Comparison of ENCODE assay signal across 2 cellular contexts in the genomic region with DNA sequence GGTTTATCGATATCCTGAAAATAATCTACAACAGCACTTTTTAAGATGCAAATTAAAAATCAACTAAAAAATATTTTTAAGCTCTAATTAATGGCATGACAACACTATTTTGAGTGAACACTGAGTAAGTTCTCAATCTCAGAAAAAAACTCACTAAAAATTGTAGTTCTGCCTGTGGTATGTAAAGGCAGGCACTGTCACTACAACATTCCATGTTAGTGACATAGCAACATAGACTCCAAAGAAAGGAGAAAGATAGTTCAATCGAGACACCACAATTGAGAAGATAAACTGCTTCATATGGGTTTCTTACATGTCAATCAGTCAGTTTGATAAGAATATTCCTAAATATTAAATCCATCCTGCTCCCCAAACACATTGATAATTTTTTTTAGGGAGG.
TF ChIP-seq lines count a peak whose summit lies in the region.

No MANE protein-coding gene starts in this region.

TF ChIP-seq in GM23338, 12 proteins besides CTCF, POLR2A, EP300 and RAD21:
- TF ChIP-seq ZNF114 (CRISPR knock-in tag; IDR thresholded peaks at IDR 0.05) (no peak), POLR2AphosphoS5 (IDR thresholded peaks at IDR 0.05; ENCODE audit: low read depth) (no peak)
- TF ChIP-seq, protein P1, sequence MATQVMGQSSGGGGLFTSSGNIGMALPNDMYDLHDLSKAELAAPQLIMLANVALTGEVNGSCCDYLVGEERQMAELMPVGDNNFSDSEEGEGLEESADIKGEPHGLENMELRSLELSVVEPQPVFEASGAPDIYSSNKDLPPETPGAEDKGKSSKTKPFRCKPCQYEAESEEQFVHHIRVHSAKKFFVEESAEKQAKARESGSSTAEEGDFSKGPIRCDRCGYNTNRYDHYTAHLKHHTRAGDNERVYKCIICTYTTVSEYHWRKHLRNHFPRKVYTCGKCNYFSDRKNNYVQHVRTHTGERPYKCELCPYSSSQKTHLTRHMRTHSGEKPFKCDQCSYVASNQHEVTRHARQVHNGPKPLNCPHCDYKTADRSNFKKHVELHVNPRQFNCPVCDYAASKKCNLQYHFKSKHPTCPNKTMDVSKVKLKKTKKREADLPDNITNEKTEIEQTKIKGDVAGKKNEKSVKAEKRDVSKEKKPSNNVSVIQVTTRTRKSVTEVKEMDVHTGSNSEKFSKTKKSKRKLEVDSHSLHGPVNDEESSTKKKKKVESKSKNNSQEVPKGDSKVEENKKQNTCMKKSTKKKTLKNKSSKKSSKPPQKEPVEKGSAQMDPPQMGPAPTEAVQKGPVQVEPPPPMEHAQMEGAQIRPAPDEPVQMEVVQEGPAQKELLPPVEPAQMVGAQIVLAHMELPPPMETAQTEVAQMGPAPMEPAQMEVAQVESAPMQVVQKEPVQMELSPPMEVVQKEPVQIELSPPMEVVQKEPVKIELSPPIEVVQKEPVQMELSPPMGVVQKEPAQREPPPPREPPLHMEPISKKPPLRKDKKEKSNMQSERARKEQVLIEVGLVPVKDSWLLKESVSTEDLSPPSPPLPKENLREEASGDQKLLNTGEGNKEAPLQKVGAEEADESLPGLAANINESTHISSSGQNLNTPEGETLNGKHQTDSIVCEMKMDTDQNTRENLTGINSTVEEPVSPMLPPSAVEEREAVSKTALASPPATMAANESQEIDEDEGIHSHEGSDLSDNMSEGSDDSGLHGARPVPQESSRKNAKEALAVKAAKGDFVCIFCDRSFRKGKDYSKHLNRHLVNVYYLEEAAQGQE (IDR thresholded peaks at IDR 0.05; ENCODE audit: unreplicated experiment): no peak

TF ChIP-seq in HepG2, 621 proteins besides CTCF, POLR2A, EP300 and RAD21:
- TF ChIP-seq ZNF792 (CRISPR knock-in tag; IDR thresholded peaks at IDR 0.05) (no peak), MYC (CRISPR knock-in tag; IDR thresholded peaks at IDR 0.05; ENCODE audit: borderline replicate concordance) (no peak), ZBTB7B (CRISPR knock-in tag; IDR thresholded peaks at IDR 0.05) (no peak), SMAD9 (CRISPR knock-in tag; IDR thresholded peaks at IDR 0.05) (no peak), DNMT3B (CRISPR knock-in tag; conservative IDR thresholded peaks at IDR 0.05) (no peak), GABPB1 (CRISPR knock-in tag; IDR thresholded peaks at IDR 0.05) (no peak), KLF15 (CRISPR knock-in tag; IDR thresholded peaks at IDR 0.05; ENCODE audit: borderline replicate concordance) (no peak), ZNF329 (CRISPR knock-in tag; IDR thresholded peaks at IDR 0.05; ENCODE audit: low read depth) (no peak), ZNF605 (CRISPR knock-in tag; IDR thresholded peaks at IDR 0.05) (no peak), NCOR1 (IDR thresholded peaks at IDR 0.05; ENCODE audit: borderline replicate concordance, low read length) (no peak), ZNF776 (CRISPR knock-in tag; IDR thresholded peaks at IDR 0.05) (no peak), CHCHD3 (CRISPR knock-in tag; IDR thresholded peaks at IDR 0.05) (no peak)
- TF ChIP-seq, protein P2, sequence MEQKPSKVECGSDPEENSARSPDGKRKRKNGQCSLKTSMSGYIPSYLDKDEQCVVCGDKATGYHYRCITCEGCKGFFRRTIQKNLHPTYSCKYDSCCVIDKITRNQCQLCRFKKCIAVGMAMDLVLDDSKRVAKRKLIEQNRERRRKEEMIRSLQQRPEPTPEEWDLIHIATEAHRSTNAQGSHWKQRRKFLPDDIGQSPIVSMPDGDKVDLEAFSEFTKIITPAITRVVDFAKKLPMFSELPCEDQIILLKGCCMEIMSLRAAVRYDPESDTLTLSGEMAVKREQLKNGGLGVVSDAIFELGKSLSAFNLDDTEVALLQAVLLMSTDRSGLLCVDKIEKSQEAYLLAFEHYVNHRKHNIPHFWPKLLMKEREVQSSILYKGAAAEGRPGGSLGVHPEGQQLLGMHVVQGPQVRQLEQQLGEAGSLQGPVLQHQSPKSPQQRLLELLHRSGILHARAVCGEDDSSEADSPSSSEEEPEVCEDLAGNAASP (CRISPR knock-in tag; IDR thresholded peaks at IDR 0.05; ENCODE audit: borderline replicate concordance): no peak
- TF ChIP-seq, protein P3, sequence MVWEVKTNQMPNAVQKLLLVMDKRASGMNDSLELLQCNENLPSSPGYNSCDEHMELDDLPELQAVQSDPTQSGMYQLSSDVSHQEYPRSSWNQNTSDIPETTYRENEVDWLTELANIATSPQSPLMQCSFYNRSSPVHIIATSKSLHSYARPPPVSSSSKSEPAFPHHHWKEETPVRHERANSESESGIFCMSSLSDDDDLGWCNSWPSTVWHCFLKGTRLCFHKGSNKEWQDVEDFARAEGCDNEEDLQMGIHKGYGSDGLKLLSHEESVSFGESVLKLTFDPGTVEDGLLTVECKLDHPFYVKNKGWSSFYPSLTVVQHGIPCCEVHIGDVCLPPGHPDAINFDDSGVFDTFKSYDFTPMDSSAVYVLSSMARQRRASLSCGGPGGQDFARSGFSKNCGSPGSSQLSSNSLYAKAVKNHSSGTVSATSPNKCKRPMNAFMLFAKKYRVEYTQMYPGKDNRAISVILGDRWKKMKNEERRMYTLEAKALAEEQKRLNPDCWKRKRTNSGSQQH (CRISPR knock-in tag; IDR thresholded peaks at IDR 0.05; ENCODE audit: low read depth): no peak
- TF ChIP-seq, protein P4, sequence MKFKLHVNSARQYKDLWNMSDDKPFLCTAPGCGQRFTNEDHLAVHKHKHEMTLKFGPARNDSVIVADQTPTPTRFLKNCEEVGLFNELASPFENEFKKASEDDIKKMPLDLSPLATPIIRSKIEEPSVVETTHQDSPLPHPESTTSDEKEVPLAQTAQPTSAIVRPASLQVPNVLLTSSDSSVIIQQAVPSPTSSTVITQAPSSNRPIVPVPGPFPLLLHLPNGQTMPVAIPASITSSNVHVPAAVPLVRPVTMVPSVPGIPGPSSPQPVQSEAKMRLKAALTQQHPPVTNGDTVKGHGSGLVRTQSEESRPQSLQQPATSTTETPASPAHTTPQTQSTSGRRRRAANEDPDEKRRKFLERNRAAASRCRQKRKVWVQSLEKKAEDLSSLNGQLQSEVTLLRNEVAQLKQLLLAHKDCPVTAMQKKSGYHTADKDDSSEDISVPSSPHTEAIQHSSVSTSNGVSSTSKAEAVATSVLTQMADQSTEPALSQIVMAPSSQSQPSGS (CRISPR knock-in tag; IDR thresholded peaks at IDR 0.05): no peak
TF ChIP-seq in HepG2: peak in this region for 0.
